8 cellular contexts compared by ENCODE assay signal in genomic region chr1:85047472-85048295, GRCh38. TPM values are rescaled to one million over a fixed set of nuclear protein-coding genes. Genes with fewer than 3 reads are reported as not detected.
DNase-seq lines count a peak whose midpoint lies in the region; ATAC-seq and TF ChIP-seq lines count a peak whose summit lies in the region.

No MANE protein-coding gene starts in this region.

- H3K9ac ChIP-seq in mammary epithelial cell (ENCODE audit: insufficient read depth, low read length) = peak overlapping the region; percentile 52

- TF ChIP-seq CTCF in GM23338 (conservative IDR thresholded peaks at IDR 0.05; ENCODE audit: low read depth in 2 of 2) = no peak
- TF ChIP-seq CTCF in mammary epithelial cell (conservative IDR thresholded peaks at IDR 0.05 in 1 of 2, IDR thresholded peaks at IDR 0.05 in 1 of 2; ENCODE audit: extremely low read depth in 1 of 2, insufficient read depth in 1 of 2, low read depth in 1 of 2, low read length in 2 of 2) = no peak
- TF ChIP-seq CTCF in upper lobe of right lung (IDR thresholded peaks at IDR 0.05) = no peak

- H3F3A ChIP-seq in GM23338 (replicated peaks; ENCODE audit: low read depth) = no peaks in the 10 kb centered on the region

- intact Hi-C loops in mammary epithelial cell (cut with micrococcal nuclease) = loop anchor here (5.0 kb wide), 2 partner anchors 155 to 215 kb away; partner anchors contain the start of gene SYDE2
- intact Hi-C loops in upper lobe of right lung (cut with DNase I) = no loop called here

- 40% methylated on average over 8 of the region's 55 CpGs for WGBS in mammary epithelial cell (ENCODE audit: low coverage, missing lambda C conversion rate)

- H3K27me3 ChIP-seq in GM23338 (ENCODE audit: insufficient read depth) (peaks cover 63% of the 10 kb centered on the region), mammary epithelial cell (ENCODE audit: insufficient read depth, low read length) (no peaks in the 10 kb centered on the region), upper lobe of right lung (peaks cover 31% of the 10 kb centered on the region)

- H3K9me3 Mint-ChIP-seq in GM23338 (no peaks in the 10 kb centered on the region), memory B cell (no peaks in the 10 kb centered on the region)

- H3K4me3 Mint-ChIP-seq in GM23338 (peak overlapping the region; percentile 73), memory B cell (peak overlapping the region; percentile 24)

- DNase-seq in SKM-1 treated with dmso at 0.1 percent for 144 hours (lab: John Stamatoyannopoulos, UW; ENCODE audit: unreplicated experiment) = peak; percentile 6
- no peak for DNase-seq in SKM-1 (lab: John Stamatoyannopoulos, UW; ENCODE audit: unreplicated experiment)
- peak; percentile 57 for DNase-seq in GM23338 (ENCODE audit: low spot score)
- peak; percentile 20 for DNase-seq in M059J (ENCODE audit: low read depth)
- DNase-seq in mammary epithelial cell = peak; percentile 1
- DNase-seq in memory B cell (ENCODE audit: low spot score in 2 of 2) = peak in 1 of 2 donors; percentile 28
- DNase-seq in upper lobe of right lung = peak; percentile 75
- no peak for DNase-seq in stimulated activated CD8-positive, alpha-beta memory T cell treated with anti-CD3 and anti-CD28 coated beads, Interleukin-4, amount 100 ng/mL, for 48 hours

- H3K4me3 ChIP-seq in GM23338 (peak overlapping the region; percentile 74), mammary epithelial cell (replicated peaks in 1 of 3; ENCODE audit: insufficient read depth in 1 of 3, low read depth in 2 of 3, low read length in 3 of 3) (peak overlapping the region; percentile 72 to 86 (median 86)), upper lobe of right lung (peak overlapping the region; percentile 60)

- H3K4me1 ChIP-seq in GM23338 (ENCODE audit: insufficient read depth) (peaks cover 16% of the 10 kb centered on the region), mammary epithelial cell (ENCODE audit: insufficient read depth, low read length) (peaks cover 5% of the 10 kb centered on the region), upper lobe of right lung (peaks cover 2% of the 10 kb centered on the region)

- in situ Hi-C loops in mammary epithelial cell (cut with MboI; ENCODE audit: low sequenced_read_pairs in 2 of 2) = no loop called here

- H3K27ac ChIP-seq in GM23338 (ENCODE audit: low read depth) = no peak overlapping the region
- H3K27ac ChIP-seq in mammary epithelial cell (ENCODE audit: insufficient read depth, low read depth, low read length) = no peak overlapping the region
- no peak overlapping the region for H3K27ac ChIP-seq in upper lobe of right lung

- H3K79me2 ChIP-seq in GM23338 (replicated peaks; ENCODE audit: insufficient read depth) = no peaks in the 10 kb centered on the region
- peaks cover 10% of the 10 kb centered on the region for H3K79me2 ChIP-seq in mammary epithelial cell (ENCODE audit: insufficient read depth, low read length)

- H3K4me1 Mint-ChIP-seq in GM23338 = peaks cover 21% of the 10 kb centered on the region
- peaks cover 7% of the 10 kb centered on the region for H3K4me1 Mint-ChIP-seq in memory B cell

- H3K27ac Mint-ChIP-seq in GM23338 (no peak overlapping the region), memory B cell (no peak overlapping the region)

- no peaks in the 10 kb centered on the region for H3K36me3 Mint-ChIP-seq in GM23338 (ENCODE audit: low read depth)
- no peaks in the 10 kb centered on the region for H3K36me3 Mint-ChIP-seq in memory B cell

- H3K9me2 ChIP-seq in GM23338 (ENCODE audit: insufficient read depth) = no peaks in the 10 kb centered on the region

- H3K4me2 ChIP-seq in GM23338 = peak overlapping the region; percentile 86
- peak overlapping the region; percentile 97 for H3K4me2 ChIP-seq in mammary epithelial cell (ENCODE audit: insufficient read depth, low read depth, low read length)

- H3K36me3 ChIP-seq in GM23338 (ENCODE audit: insufficient read depth) = no peaks in the 10 kb centered on the region
- no peaks in the 10 kb centered on the region for H3K36me3 ChIP-seq in mammary epithelial cell (ENCODE audit: insufficient read depth, low read length)
- H3K36me3 ChIP-seq in upper lobe of right lung = no peaks in the 10 kb centered on the region

- H3K27me3 Mint-ChIP-seq in GM23338 (ENCODE audit: insufficient read depth, low read depth, poor library complexity) (peaks cover 40% of the 10 kb centered on the region), memory B cell (peaks cover 17% of the 10 kb centered on the region)

- H3K9me3 ChIP-seq in mammary epithelial cell (replicated peaks; ENCODE audit: insufficient read depth, low read length) (no peaks in the 10 kb centered on the region), upper lobe of right lung (no peaks in the 10 kb centered on the region)

- H2AFZ ChIP-seq in GM23338 (peak overlapping the region; percentile 72), mammary epithelial cell (ENCODE audit: low read depth, low read length) (peak overlapping the region; percentile 97)

- dilution Hi-C loops in mammary epithelial cell (cut with HindIII; ENCODE audit: low sequenced_read_pairs) = no loop called here

- ATAC-seq in GM23338 = peak; percentile 77
- ATAC-seq in memory B cell (ENCODE audit: low read depth) = peak; percentile 48
- peak; percentile 79 for ATAC-seq in upper lobe of right lung

- no TSS peak for BruUV-seq in mammary epithelial cell (replicated peaks; lab: Mats Ljungman, UMichigan)

- no peaks in the 10 kb centered on the region for H4K20me1 ChIP-seq in GM23338 (replicated peaks; ENCODE audit: insufficient read depth)
- H4K20me1 ChIP-seq in mammary epithelial cell (ENCODE audit: insufficient read depth, low read length) = no peaks in the 10 kb centered on the region

- CTCF ChIA-PET in mammary epithelial cell (lab: Charles Lee; ENCODE audit: low non-redundant PET) = no interaction called here

TF ChIP-seq in GM23338, 12 proteins besides CTCF, POLR2A, EP300 and RAD21:
- TF ChIP-seq REST (IDR thresholded peaks at IDR 0.05; ENCODE audit: unreplicated experiment) (no peak), ZNF114 (CRISPR knock-in tag; IDR thresholded peaks at IDR 0.05) (no peak), EZH2 (IDR thresholded peaks at IDR 0.05; ENCODE audit: low read depth, unreplicated experiment) (peak; percentile 47)

RNA-seq across cellular contexts. Expression of gene MCOLN3, which starts 0.6 kb away (rescaled TPM):
- total RNA-seq in GM23338 (2014; rRNA removed; shearing (Covaris generic)) = 4.4 and 7.2 TPM in 2 replicates
- polyA plus RNA-seq in GM23338 (2016; fragmentation: Nextera tagmentation; extraction: Ambion mirVana) (3.0 and 3.5 TPM in 2 replicates), mammary epithelial cell (9.4 TPM)
- total RNA-seq in M059J (2014; rRNA removed; shearing (Covaris generic)) = 2.1 and 4.3 TPM in 2 replicates
- total RNA-seq in mammary epithelial cell (10 to 100 TPM; 17.0 to 21.2 TPM), upper lobe of right lung (14.0 TPM)
- polyA minus RNA-seq in mammary epithelial cell = 10.6 TPM

RNA-seq across cellular contexts. Expression of gene MCOLN2, which starts 50.8 kb away (rescaled TPM):
- 10.0 and 10.9 TPM in 2 replicates for total RNA-seq in GM23338 (2014; rRNA removed; shearing (Covaris generic))
- polyA plus RNA-seq in GM23338 (2016; fragmentation: Nextera tagmentation; extraction: Ambion mirVana) (2.2 and 2.7 TPM in 2 replicates), mammary epithelial cell (1.9 TPM)
- 7.7 and 9.6 TPM in 2 replicates for total RNA-seq in M059J (2014; rRNA removed; shearing (Covaris generic))
- total RNA-seq in mammary epithelial cell (1 to 10 TPM; 1.2 to 1.6 TPM), upper lobe of right lung (10.1 TPM)
- polyA minus RNA-seq in mammary epithelial cell = 1.6 TPM

Comparison
In these comparisons a context has a peak if more than half of its experiments do, and no peak if none do; other contexts are left out.
1. DNase-seq: peak in SKM-1 treated with dmso at 0.1 percent for 144 hours (single experiment), GM23338 (single experiment), M059J (single experiment), mammary epithelial cell (single experiment) and upper lobe of right lung (single experiment); none in SKM-1 (single experiment) and stimulated activated CD8-positive, alpha-beta memory T cell treated with anti-CD3 and anti-CD28 coated beads, Interleukin-4, amount 100 ng/mL, for 48 hours (single experiment).
2. Peak in every context shown above with its lines, with median percentiles within 50 percentile points of each other: ATAC-seq and H3K4me3 ChIP-seq.